In the genomic region with DNA sequence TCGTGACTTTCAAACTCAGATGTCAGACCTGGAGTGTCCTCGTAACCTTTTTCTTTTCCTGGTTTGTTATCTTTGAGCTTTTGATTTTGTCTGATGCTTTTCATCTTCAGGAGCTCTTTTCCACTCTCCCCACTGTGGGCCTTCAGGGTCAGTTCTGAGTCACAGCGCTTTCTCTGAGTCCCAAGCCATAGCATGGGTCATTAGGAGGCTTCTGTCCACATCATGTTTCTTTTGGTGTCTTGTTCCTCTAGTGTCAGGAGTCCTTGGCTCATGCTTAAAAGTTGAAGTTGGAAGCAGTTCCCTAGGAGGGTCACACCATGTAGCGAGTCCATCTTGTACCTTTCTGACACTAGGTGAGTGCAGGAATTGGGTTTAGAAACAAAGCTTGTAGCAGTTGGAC, we compare ENCODE assay signal across 1 cellular context.
TF ChIP-seq lines count a peak whose summit lies in the region.

No MANE protein-coding gene starts in this region.

TF ChIP-seq in K562, 482 proteins besides CTCF, POLR2A, EP300 and RAD21:
- TF ChIP-seq, protein P1, sequence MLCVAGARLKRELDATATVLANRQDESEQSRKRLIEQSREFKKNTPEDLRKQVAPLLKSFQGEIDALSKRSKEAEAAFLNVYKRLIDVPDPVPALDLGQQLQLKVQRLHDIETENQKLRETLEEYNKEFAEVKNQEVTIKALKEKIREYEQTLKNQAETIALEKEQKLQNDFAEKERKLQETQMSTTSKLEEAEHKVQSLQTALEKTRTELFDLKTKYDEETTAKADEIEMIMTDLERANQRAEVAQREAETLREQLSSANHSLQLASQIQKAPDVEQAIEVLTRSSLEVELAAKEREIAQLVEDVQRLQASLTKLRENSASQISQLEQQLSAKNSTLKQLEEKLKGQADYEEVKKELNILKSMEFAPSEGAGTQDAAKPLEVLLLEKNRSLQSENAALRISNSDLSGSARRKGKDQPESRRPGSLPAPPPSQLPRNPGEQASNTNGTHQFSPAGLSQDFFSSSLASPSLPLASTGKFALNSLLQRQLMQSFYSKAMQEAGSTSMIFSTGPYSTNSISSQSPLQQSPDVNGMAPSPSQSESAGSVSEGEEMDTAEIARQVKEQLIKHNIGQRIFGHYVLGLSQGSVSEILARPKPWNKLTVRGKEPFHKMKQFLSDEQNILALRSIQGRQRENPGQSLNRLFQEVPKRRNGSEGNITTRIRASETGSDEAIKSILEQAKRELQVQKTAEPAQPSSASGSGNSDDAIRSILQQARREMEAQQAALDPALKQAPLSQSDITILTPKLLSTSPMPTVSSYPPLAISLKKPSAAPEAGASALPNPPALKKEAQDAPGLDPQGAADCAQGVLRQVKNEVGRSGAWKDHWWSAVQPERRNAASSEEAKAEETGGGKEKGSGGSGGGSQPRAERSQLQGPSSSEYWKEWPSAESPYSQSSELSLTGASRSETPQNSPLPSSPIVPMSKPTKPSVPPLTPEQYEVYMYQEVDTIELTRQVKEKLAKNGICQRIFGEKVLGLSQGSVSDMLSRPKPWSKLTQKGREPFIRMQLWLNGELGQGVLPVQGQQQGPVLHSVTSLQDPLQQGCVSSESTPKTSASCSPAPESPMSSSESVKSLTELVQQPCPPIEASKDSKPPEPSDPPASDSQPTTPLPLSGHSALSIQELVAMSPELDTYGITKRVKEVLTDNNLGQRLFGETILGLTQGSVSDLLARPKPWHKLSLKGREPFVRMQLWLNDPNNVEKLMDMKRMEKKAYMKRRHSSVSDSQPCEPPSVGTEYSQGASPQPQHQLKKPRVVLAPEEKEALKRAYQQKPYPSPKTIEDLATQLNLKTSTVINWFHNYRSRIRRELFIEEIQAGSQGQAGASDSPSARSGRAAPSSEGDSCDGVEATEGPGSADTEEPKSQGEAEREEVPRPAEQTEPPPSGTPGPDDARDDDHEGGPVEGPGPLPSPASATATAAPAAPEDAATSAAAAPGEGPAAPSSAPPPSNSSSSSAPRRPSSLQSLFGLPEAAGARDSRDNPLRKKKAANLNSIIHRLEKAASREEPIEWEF (CRISPR knock-in tag; IDR thresholded peaks at IDR 0.05): no peak
- no peak for TF ChIP-seq NCOR1 (IDR thresholded peaks at IDR 0.05)
